In the genomic region with DNA sequence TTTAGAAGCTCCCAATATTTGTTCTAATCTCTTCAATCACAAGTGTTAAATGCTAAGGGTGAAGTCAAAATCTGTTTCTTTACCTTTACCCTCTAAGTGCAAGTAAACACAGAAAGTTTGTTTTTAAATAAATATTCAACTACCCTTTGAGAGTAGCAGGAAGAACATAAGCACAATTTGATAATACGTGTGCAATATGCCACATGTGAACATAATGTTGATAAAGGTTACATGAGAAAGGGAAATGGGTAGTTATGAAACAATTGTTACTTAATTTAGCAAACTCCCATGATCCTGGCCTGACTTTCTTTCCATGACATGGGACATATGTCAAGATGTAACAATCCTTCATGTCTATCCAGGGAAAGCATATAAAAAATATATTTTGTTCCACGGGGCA, we compare ENCODE assay signal across 22 cellular contexts.
"Had no signal": no experiment of that assay in that cellular context is flagged by ENCODE, and none has a peak within 500 bp of the region (broad histone marks: within the 10 kb centered on the region; RNA-seq: fewer than 3 reads in every experiment).

No MANE protein-coding gene starts in this region.

- H3K4me3 ChIP-seq: dorsolateral prefrontal cortex, gastrocnemius medialis, mucosa of descending colon, neural progenitor cell, sigmoid colon, stomach, thyroid gland, vagina had no signal

- H3K9me3 Mint-ChIP-seq: mesothelial cell of epicardium; naive B cell; nephron; neural progenitor cell; stimulated activated effector memory CD8-positive, alpha-beta T cell treated with anti-CD3 and anti-CD28 coated beads, Interleukin-12 subunit alpha, Interleukin-12 subunit beta, amount 100 ng/mL, for 72 hours had no signal

- H3K4me3 Mint-ChIP-seq: mesothelial cell of epicardium; naive B cell; nephron; neural progenitor cell; stimulated activated effector memory CD8-positive, alpha-beta T cell treated with anti-CD3 and anti-CD28 coated beads, Interleukin-12 subunit alpha, Interleukin-12 subunit beta, amount 100 ng/mL, for 72 hours had no signal

- ATAC-seq: gastrocnemius medialis; mucosa of descending colon; stimulated activated effector memory CD8-positive, alpha-beta T cell treated with anti-CD3 and anti-CD28 coated beads, Interleukin-12 subunit alpha, Interleukin-12 subunit beta, amount 100 ng/mL, for 72 hours had no signal

- H3K36me3 ChIP-seq: gastrocnemius medialis, neural progenitor cell, sigmoid colon, stomach, thyroid gland, vagina had no signal

- H3K27me3 Mint-ChIP-seq: progenitor cell of endocrine pancreas had no signal

- H3K27me3 ChIP-seq: dorsolateral prefrontal cortex, gastrocnemius medialis, sigmoid colon, stomach, thyroid gland, vagina had no signal

- DNase-seq: dorsolateral prefrontal cortex; effector CD4-positive, alpha-beta T cell; foreskin fibroblast; gastrocnemius medialis; head of caudate nucleus; mesenchymal stem cell; mucosa of descending colon; naive B cell; sigmoid colon; stimulated activated CD4-positive, alpha-beta T cell treated with anti-CD3 and anti-CD28 coated beads, Interleukin-2, amount 100 ng/mL, for 24 hours; stimulated activated CD4-positive, alpha-beta T cell treated with anti-CD3 and anti-CD28 coated beads, Interleukin-4, amount 100 ng/mL, for 24 hours; stimulated activated naive CD4-positive, alpha-beta T cell treated with Interleukin-2 at 50 U/mL for 16 hours; stomach; thyroid gland; trophoblast cell had no signal

- H3K27ac Mint-ChIP-seq: mesothelial cell of epicardium; nephron; neural progenitor cell; stimulated activated effector memory CD8-positive, alpha-beta T cell treated with anti-CD3 and anti-CD28 coated beads, Interleukin-12 subunit alpha, Interleukin-12 subunit beta, amount 100 ng/mL, for 72 hours had no signal

- FAIRE-seq: keratinocyte had no signal

- H3K36me3 Mint-ChIP-seq: mesothelial cell of epicardium; neural progenitor cell; stimulated activated effector memory CD8-positive, alpha-beta T cell treated with anti-CD3 and anti-CD28 coated beads, Interleukin-12 subunit alpha, Interleukin-12 subunit beta, amount 100 ng/mL, for 72 hours had no signal
